Comparison of ENCODE assay signal across 8 cellular contexts in the genomic region with DNA sequence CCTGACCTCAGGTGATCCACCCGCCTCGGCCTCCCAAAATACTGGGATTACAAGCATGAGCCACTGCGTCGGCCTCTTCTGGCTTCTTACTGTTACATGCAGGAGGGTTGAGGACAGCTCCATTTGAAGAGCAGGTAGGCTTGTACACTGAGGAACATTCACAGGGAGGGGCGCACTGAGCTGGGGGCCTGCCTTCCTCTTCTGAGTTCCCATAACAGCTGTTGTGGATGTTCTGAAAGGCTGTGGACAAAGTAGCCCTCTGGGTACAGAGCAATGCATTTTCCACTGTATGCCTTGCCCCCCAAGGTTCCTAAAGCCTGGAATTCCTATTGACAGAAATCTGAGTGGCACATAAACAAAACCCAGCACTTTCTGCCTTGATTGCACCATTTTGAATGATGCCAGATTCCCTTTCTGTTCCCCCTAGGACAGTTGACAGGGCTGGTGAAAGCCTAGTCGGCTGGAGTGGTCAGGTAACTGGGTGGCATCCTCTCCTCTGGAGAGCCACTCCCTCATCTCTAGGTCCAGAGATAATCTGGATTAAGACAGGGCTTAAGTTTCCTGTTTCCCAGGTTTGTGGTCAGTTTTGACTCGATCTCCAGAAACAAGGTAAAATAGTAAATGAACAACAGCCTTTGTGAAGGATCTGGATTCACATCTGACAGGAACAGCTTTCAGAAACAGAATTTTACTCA. TPM values are rescaled to one million over a fixed set of nuclear protein-coding genes. Genes with fewer than 3 reads are reported as not detected.
DNase-seq lines count a peak whose midpoint lies in the region; ATAC-seq and TF ChIP-seq lines count a peak whose summit lies in the region.

No MANE protein-coding gene starts in this region.

- H3K4me2 ChIP-seq in mesendoderm (ENCODE audit: low read length), result no peak overlapping the region

- H3K4me1 Mint-ChIP-seq in activated naive CD8-positive, alpha-beta T cell (ENCODE audit: low read depth), result peaks cover 39% of the 10 kb centered on the region

- no peaks in the 10 kb centered on the region for H3K9me3 ChIP-seq in heart right ventricle
- no peaks in the 10 kb centered on the region for H3K9me3 ChIP-seq in upper lobe of right lung

- H3K27ac ChIP-seq in heart right ventricle, result peak overlapping the region in 8 of 10 donors; percentile 63 to 86 (median 72)
- no peak overlapping the region for H3K27ac ChIP-seq in mesendoderm (ENCODE audit: low read depth, low read length)
- H3K27ac ChIP-seq in upper lobe of right lung, result peak overlapping the region; percentile 68

- H3K23ac ChIP-seq in mesendoderm (ENCODE audit: low read length), result no peak overlapping the region

- intact Hi-C loops in heart right ventricle (cut with DNase I), result loop anchor here in 8 of 10 donors (5.0 to 10.0 kb wide), 7 partner anchors 119 to 392 kb away; a partner anchor contains a TSS
- intact Hi-C loops in left cardiac atrium (cut with DNase I), result loop anchor here in 1 of 2 donors (10.0 kb wide), 1 partner anchor 269 kb away; no protein-coding TSS in a partner anchor
- intact Hi-C loops in upper lobe of right lung (cut with DNase I), result no loop called here

- H3K79me2 ChIP-seq in mesendoderm (ENCODE audit: control insufficient read depth, insufficient read depth, low read length), result peaks cover 5% of the 10 kb centered on the region

- H3K79me1 ChIP-seq in mesendoderm (ENCODE audit: low read length), result peaks cover 10% of the 10 kb centered on the region

- no peaks in the 10 kb centered on the region for H3K27me3 Mint-ChIP-seq in activated naive CD8-positive, alpha-beta T cell

- H2AK5ac ChIP-seq in mesendoderm (ENCODE audit: low read length), result peak overlapping the region; percentile 19

- H3K4me1 ChIP-seq in heart right ventricle, result peaks cover 16 to 44% (median 33%) of the 10 kb centered on the region in 9 donors
- peaks cover 19% of the 10 kb centered on the region for H3K4me1 ChIP-seq in mesendoderm (ENCODE audit: control insufficient read depth, low read depth, low read length)
- H3K4me1 ChIP-seq in upper lobe of right lung, result peaks cover 17% of the 10 kb centered on the region

- H3K18ac ChIP-seq in mesendoderm (ENCODE audit: low read length), result no peak overlapping the region

- H2BK5ac ChIP-seq in mesendoderm (ENCODE audit: low read length), result no peak overlapping the region

- H3K9me3 Mint-ChIP-seq in activated naive CD8-positive, alpha-beta T cell (ENCODE audit: low read depth), result no peaks in the 10 kb centered on the region

- H4K8ac ChIP-seq in mesendoderm (ENCODE audit: low read depth, low read length), result no peak overlapping the region

- peaks cover 0 to 38% (median 13%) of the 10 kb centered on the region in 9 donors for H3K36me3 ChIP-seq in heart right ventricle
- H3K36me3 ChIP-seq in mesendoderm (ENCODE audit: control insufficient read depth, insufficient read depth, low read length), result peaks cover 2% of the 10 kb centered on the region
- H3K36me3 ChIP-seq in upper lobe of right lung, result peaks cover 26% of the 10 kb centered on the region

- WGBS in heart right ventricle, 2 donors, result 87 to 90% methylated on average over 7 of the region's 7 CpGs
- WGBS in mesendoderm (ENCODE audit: extremely low coverage, insufficient coverage, low lambda C conversion rate), result no CpG with 5 or more reads among the region's 7 CpGs

- peaks cover 4% of the 10 kb centered on the region for H3K36me3 Mint-ChIP-seq in activated naive CD8-positive, alpha-beta T cell

- no peak overlapping the region for H2BK120ac ChIP-seq in mesendoderm (ENCODE audit: low read depth, low read length)

- H3K56ac ChIP-seq in mesendoderm (ENCODE audit: low read length), result peak overlapping the region; percentile 88

- ATAC-seq in heart right ventricle (no peak), left cardiac atrium (no peak), upper lobe of right lung (no peak), GM18498 (IDR thresholded peaks at IDR 0.05; ENCODE audit: unreplicated experiment) (no peak), GM21619 (IDR thresholded peaks at IDR 0.05; ENCODE audit: unreplicated experiment) (no peak), HG03442 (IDR thresholded peaks at IDR 0.05; ENCODE audit: unreplicated experiment) (no peak)

- DNase-seq in heart right ventricle, result no peak
- no peak for DNase-seq in left cardiac atrium
- no peak for DNase-seq in mesendoderm
- peak; percentile 35 for DNase-seq in upper lobe of right lung

- peak overlapping the region; percentile 61 for H4K5ac ChIP-seq in mesendoderm (ENCODE audit: low read length)

- peak overlapping the region; percentile 77 for H3K4me3 Mint-ChIP-seq in activated naive CD8-positive, alpha-beta T cell

- H3K4ac ChIP-seq in mesendoderm (ENCODE audit: low read depth, low read length), result peak overlapping the region; percentile 39

- peak overlapping the region; percentile 70 for H3K27ac Mint-ChIP-seq in activated naive CD8-positive, alpha-beta T cell

- H3K27me3 ChIP-seq in heart right ventricle (no peaks in the 10 kb centered on the region), mesendoderm (ENCODE audit: insufficient read depth, low read length, poor library complexity) (no peaks in the 10 kb centered on the region), upper lobe of right lung (no peaks in the 10 kb centered on the region)

- peak overlapping the region; percentile 26 for H3K9ac ChIP-seq in mesendoderm (ENCODE audit: low read length)

- no peak overlapping the region for H2BK15ac ChIP-seq in mesendoderm (replicated peaks; ENCODE audit: low read depth)

- TF ChIP-seq CTCF in heart right ventricle (IDR thresholded peaks at IDR 0.05), result no peak
- no peak for TF ChIP-seq CTCF in upper lobe of right lung (IDR thresholded peaks at IDR 0.05)

- H3K4me3 ChIP-seq in heart right ventricle, result peak overlapping the region in 3 of 10 donors; percentile 49 to 66 (median 58)
- H3K4me3 ChIP-seq in mesendoderm (ENCODE audit: low read length), result no peak overlapping the region
- H3K4me3 ChIP-seq in upper lobe of right lung, result no peak overlapping the region

RNA-seq across cellular contexts. Expression of a gene that starts 1.4 kb away (rescaled TPM):
- 1 to 10 TPM in 9 of 10 donors, under 1 TPM in 1; 0.90 to 2.1 (median 1.3) TPM for total RNA-seq in heart right ventricle
- under 1 TPM; 0.66 to 0.83 TPM for polyA plus RNA-seq in heart right ventricle
- total RNA-seq in left cardiac atrium, result 1 to 10 TPM; 1.4 to 1.7 TPM
- 4.6 TPM for polyA plus RNA-seq in mesendoderm (2013, experiment 1 of 2)
- 4.5 TPM for polyA plus RNA-seq in mesendoderm (2013, experiment 2 of 2)
- total RNA-seq in upper lobe of right lung, result 1.6 TPM

RNA-seq across cellular contexts. Expression of a gene that starts 41.1 kb away (rescaled TPM):
- 100 to 1,000 TPM in 1 of 10 donors, 10 to 100 TPM in 9; 74.9 to 102 (median 84.1) TPM for total RNA-seq in heart right ventricle
- 10 to 100 TPM; 41.9 to 78.9 TPM for polyA plus RNA-seq in heart right ventricle
- 10 to 100 TPM; 53.4 to 82.2 TPM for total RNA-seq in left cardiac atrium
- polyA plus RNA-seq in mesendoderm (2013, experiment 1 of 2), result 188 TPM
- 199 TPM for polyA plus RNA-seq in mesendoderm (2013, experiment 2 of 2)
- 62.8 TPM for total RNA-seq in upper lobe of right lung
